27 cellular contexts compared by ENCODE assay signal in genomic region chr18:22570492-22570891, GRCh38.
A peak's percentile ranks its signal among the peaks of the same experiment; 100 is the strongest.
DNase-seq lines count a peak whose midpoint lies in the region; ATAC-seq, FAIRE-seq and TF ChIP-seq lines count a peak whose summit lies in the region.
"Had no signal": no experiment of that assay in that cellular context is flagged by ENCODE, and none has a peak within 500 bp of the region (broad histone marks: within the 10 kb centered on the region; RNA-seq: fewer than 3 reads in every experiment).

No MANE protein-coding gene starts in this region.

- H4K20me1 ChIP-seq in mammary epithelial cell (ENCODE audit: insufficient read depth, low read length) (no peaks in the 10 kb centered on the region), PC-3 (ENCODE audit: low read length) (no peaks in the 10 kb centered on the region), keratinocyte (ENCODE audit: control insufficient read depth, extremely low read depth, insufficient read depth, low read length) (no peaks in the 10 kb centered on the region)

- BruUV-seq in mammary epithelial cell (replicated peaks; lab: Mats Ljungman, UMichigan) (no TSS peak), PC-3 (replicated peaks; lab: Mats Ljungman, UMichigan) (no TSS peak)

- intact Hi-C loops in mammary epithelial cell (cut with micrococcal nuclease) (no loop called here), breast epithelium (cut with DNase I; ENCODE audit: low total_unique reads) (no loop called here), PC-3 (cut with micrococcal nuclease) (no loop called here)

- POLR2A ChIA-PET in PC-3 (lab: Charles Lee; ENCODE audit: unreplicated experiment): interaction anchor here (0.6 kb wide), 1 partner anchor 298 kb away, joined by 5 read pairs; no protein-coding TSS in a partner anchor

- H3K36me3 ChIP-seq in mammary epithelial cell (ENCODE audit: insufficient read depth, low read length): no peaks in the 10 kb centered on the region
- H3K36me3 ChIP-seq in breast epithelium: peaks cover 3% of the 10 kb centered on the region
- no peaks in the 10 kb centered on the region for H3K36me3 ChIP-seq in PC-3 (ENCODE audit: low read depth, low read length)
- no peaks in the 10 kb centered on the region for H3K36me3 ChIP-seq in keratinocyte (ENCODE audit: control insufficient read depth in 2 of 2, extremely low read depth in 1 of 2, insufficient read depth in 2 of 2, low read length in 2 of 2)

- TF ChIP-seq POLR2A in breast epithelium (IDR thresholded peaks at IDR 0.05): no peak

- H2AFZ ChIP-seq in mammary epithelial cell (ENCODE audit: low read depth, low read length): no peak overlapping the region
- H2AFZ ChIP-seq in PC-3 (ENCODE audit: low read length): no peak overlapping the region
- H2AFZ ChIP-seq in keratinocyte (ENCODE audit: control insufficient read depth, low read length): no peak overlapping the region

- DNase-seq in mammary epithelial cell (no peak), breast epithelium (ENCODE audit: low spot score in 2 of 2) (no peak), PC-3 (peak; percentile 37), keratinocyte (ENCODE audit: low read depth, low spot score) (no peak), RKO (ENCODE audit: low spot score) (no peak)
- DNase-seq: 8988T; ACHN; CD4-positive, CD25-positive, alpha-beta regulatory T cell; DMS79; EL; GDM1; KBM-7; NCI-H1105; NCI-H146; NCI-H1930; NCI-H2107; NCI-H524 treated with DMSO at 0.1 percent for 48 hours; NCI-H82; SHP77 treated with DMSO at 0.1 percent for 48 hours; SW 1271 had no signal

- H3K9ac ChIP-seq in mammary epithelial cell (ENCODE audit: insufficient read depth, low read length) (no peak overlapping the region), PC-3 (ENCODE audit: low read length) (no peak overlapping the region), keratinocyte (ENCODE audit: control insufficient read depth, extremely low read depth, insufficient read depth, low read length) (no peak overlapping the region)

- WGBS in mammary epithelial cell (ENCODE audit: low coverage, missing lambda C conversion rate): 60% methylated on average over 4 of the region's 4 CpGs

- no peak overlapping the region for H3K4me2 ChIP-seq in mammary epithelial cell (ENCODE audit: insufficient read depth, low read depth, low read length)
- H3K4me2 ChIP-seq in PC-3 (ENCODE audit: low read length): no peak overlapping the region
- H3K4me2 ChIP-seq in keratinocyte (ENCODE audit: control insufficient read depth, extremely low read depth, insufficient read depth, low read depth, low read length): no peak overlapping the region

- H3K4me1 ChIP-seq in mammary epithelial cell (ENCODE audit: insufficient read depth, low read length): no peaks in the 10 kb centered on the region
- no peaks in the 10 kb centered on the region for H3K4me1 ChIP-seq in breast epithelium
- H3K4me1 ChIP-seq in PC-3 (ENCODE audit: insufficient read depth, low read length): no peaks in the 10 kb centered on the region
- no peaks in the 10 kb centered on the region for H3K4me1 ChIP-seq in keratinocyte (ENCODE audit: control insufficient read depth, extremely low read depth, insufficient read depth, low read length)

- H3K9me3 ChIP-seq in mammary epithelial cell (replicated peaks; ENCODE audit: insufficient read depth, low read length) (no peaks in the 10 kb centered on the region), breast epithelium (no peaks in the 10 kb centered on the region), PC-3 (ENCODE audit: low read length) (no peaks in the 10 kb centered on the region), keratinocyte (ENCODE audit: control insufficient read depth, low read depth, low read length) (no peaks in the 10 kb centered on the region)

- no peaks in the 10 kb centered on the region for H3K9me1 ChIP-seq in keratinocyte (ENCODE audit: control insufficient read depth, extremely low read depth, insufficient read depth, low read length)

- H3K4me3 ChIP-seq in mammary epithelial cell (replicated peaks in 1 of 3; ENCODE audit: insufficient read depth in 1 of 3, low read depth in 2 of 3, low read length in 3 of 3) (no peak overlapping the region), breast epithelium (no peak overlapping the region), PC-3 (ENCODE audit: low read length) (no peak overlapping the region), keratinocyte (ENCODE audit: control insufficient read depth in 2 of 3, extremely low read depth in 1 of 3, insufficient read depth in 2 of 3, low read depth in 1 of 3, low read length in 3 of 3) (no peak overlapping the region)
- H3K4me3 ChIP-seq: SK-N-MC had no signal

- H3K27ac ChIP-seq in mammary epithelial cell (ENCODE audit: insufficient read depth, low read depth, low read length) (no peak overlapping the region), breast epithelium (no peak overlapping the region), PC-3 (ENCODE audit: low read length) (no peak overlapping the region), keratinocyte (ENCODE audit: control insufficient read depth, insufficient read depth, low read length) (no peak overlapping the region)
- H3K27ac ChIP-seq: RWPE1, SK-N-MC had no signal

- H3K27me3 ChIP-seq in mammary epithelial cell (ENCODE audit: insufficient read depth, low read length) (no peaks in the 10 kb centered on the region), breast epithelium (no peaks in the 10 kb centered on the region), PC-3 (ENCODE audit: low read length) (no peaks in the 10 kb centered on the region), keratinocyte (ENCODE audit: control insufficient read depth, extremely low read depth, insufficient read depth, low read length) (peaks cover 13% of the 10 kb centered on the region)

- in situ Hi-C loops in mammary epithelial cell (cut with MboI; ENCODE audit: low sequenced_read_pairs in 2 of 2): loop anchor here in 1 of 2 donors (25.0 kb wide), 1 partner anchor 183 kb away; no protein-coding TSS in a partner anchor

- TF ChIP-seq CTCF in mammary epithelial cell (conservative IDR thresholded peaks at IDR 0.05 in 1 of 2, IDR thresholded peaks at IDR 0.05 in 1 of 2; ENCODE audit: extremely low read depth in 1 of 2, insufficient read depth in 1 of 2, low read depth in 1 of 2, low read length in 2 of 2): peak; percentile 18 to 20
- no peak for TF ChIP-seq CTCF in breast epithelium (IDR thresholded peaks at IDR 0.05)
- TF ChIP-seq CTCF in PC-3 (conservative IDR thresholded peaks at IDR 0.05; ENCODE audit: low read depth, low read length): peak; percentile 58
- TF ChIP-seq CTCF in keratinocyte (optimal IDR thresholded peaks at IDR 0.05 in 1 of 3, IDR thresholded peaks at IDR 0.05 in 1 of 3, conservative IDR thresholded peaks at IDR 0.05 in 1 of 3; ENCODE audit: extremely low read depth in 1 of 3, insufficient read depth in 2 of 3, low read length in 3 of 3): peak in 2 of 3 experiments; percentile 13 to 17

- FAIRE-seq in keratinocyte (lab: Jason Lieb, UNC): no peak
- FAIRE-seq: D721Med, GM12891, HTR-8/SVneo had no signal

- H3K79me2 ChIP-seq in mammary epithelial cell (ENCODE audit: insufficient read depth, low read length) (no peaks in the 10 kb centered on the region), PC-3 (ENCODE audit: low read length) (no peaks in the 10 kb centered on the region), keratinocyte (ENCODE audit: control insufficient read depth, insufficient read depth, low read length) (no peaks in the 10 kb centered on the region)

- CTCF ChIA-PET in mammary epithelial cell (lab: Charles Lee; ENCODE audit: low non-redundant PET): no interaction called here
- CTCF ChIA-PET in PC-3 (lab: Charles Lee): interaction anchor here (0.5 kb wide), 1 partner anchor 116 kb away, joined by 3 read pairs; no protein-coding TSS in a partner anchor

- no peaks in the 10 kb centered on the region for H3K9me2 ChIP-seq in PC-3 (replicated peaks; ENCODE audit: low read length)

- H3F3A ChIP-seq in PC-3 (ENCODE audit: low read length, unreplicated experiment): no peaks in the 10 kb centered on the region

- ATAC-seq in PC-3 (peak; percentile 57), HG02973 (IDR thresholded peaks at IDR 0.05; ENCODE audit: unreplicated experiment) (no peak), HG02588 (IDR thresholded peaks at IDR 0.05; ENCODE audit: unreplicated experiment) (no peak)

- dilution Hi-C loops in mammary epithelial cell (cut with HindIII; ENCODE audit: low sequenced_read_pairs): no loop called here
- dilution Hi-C loops in keratinocyte (cut with MboI; ENCODE audit: extremely low pct_ligation_motif_present, low sequenced_read_pairs): no loop called here

Comparison
In these comparisons a context has a peak if more than half of its experiments do, and no peak if none do; other contexts are left out.
1. CTCF ChIP-seq: peak in mammary epithelial cell (2 of 2), PC-3 (single experiment) and keratinocyte (2 of 3); none in breast epithelium (0 of 3).